ENCODE assay signal across 11 cellular contexts in the genomic region with DNA sequence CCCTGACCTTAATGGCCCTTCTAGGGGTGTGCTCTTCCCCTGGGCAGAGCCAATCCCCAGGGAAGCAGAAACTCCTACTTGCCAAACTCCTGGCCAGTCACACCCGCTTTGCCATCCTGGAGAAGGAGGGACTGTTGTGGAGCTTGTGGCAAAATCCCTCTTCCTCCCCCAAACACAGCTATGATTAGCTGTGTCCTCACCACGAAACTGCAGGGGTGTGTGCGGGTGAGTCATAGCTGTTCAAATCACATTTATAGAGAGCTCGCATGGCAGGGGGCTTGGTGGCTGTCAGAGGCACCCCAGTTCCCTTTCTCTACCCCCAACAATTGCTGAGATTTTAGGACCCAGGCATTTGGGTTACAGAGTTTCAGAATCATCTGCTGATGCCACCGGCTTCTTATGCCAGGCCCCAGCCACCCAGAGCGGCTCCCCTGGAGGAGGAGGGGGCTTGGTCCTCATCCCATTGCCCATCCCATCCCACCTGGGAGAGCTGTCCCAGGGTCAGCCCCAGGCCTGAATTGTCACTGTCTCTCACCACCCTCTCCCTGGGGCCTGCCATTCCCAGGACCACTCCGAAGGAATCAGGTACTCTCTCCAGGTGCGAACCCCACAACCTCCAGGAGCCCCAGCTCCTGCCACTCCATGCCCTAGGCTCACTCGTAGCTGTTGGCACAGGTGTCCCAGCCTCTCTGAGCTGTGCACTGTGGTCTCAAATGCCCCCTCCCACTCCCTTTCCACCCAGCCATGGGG. TPM values are rescaled to one million over a fixed set of nuclear protein-coding genes. Genes with fewer than 3 reads are reported as not detected.
DNase-seq lines count a peak whose midpoint lies in the region; ATAC-seq and TF ChIP-seq lines count a peak whose summit lies in the region.
"Had no signal": no experiment of that assay in that cellular context is flagged by ENCODE, and none has a peak within 500 bp of the region (broad histone marks: within the 10 kb centered on the region; RNA-seq: fewer than 3 reads in every experiment).

No MANE protein-coding gene starts in this region.

- H3K4me2 ChIP-seq in fibroblast of lung (ENCODE audit: extremely low read depth, insufficient read depth, low read length): no peak overlapping the region

- peak; percentile 45 for DNase-seq in activated CD8-positive, alpha-beta memory T cell treated with anti-CD3 and anti-CD28 coated beads, Interleukin-2, amount 10 ng/mL, durations not matched to agents 7 days and 5 days
- no peak for DNase-seq in activated CD8-positive, alpha-beta memory T cell treated with anti-CD3 and anti-CD28 coated beads for 24 hours
- DNase-seq in RWPE2 (ENCODE audit: low spot score): peak; percentile 70
- DNase-seq in fibroblast of lung (ENCODE audit: low read depth in 2 of 2): peak; percentile 33 to 72
- no peak for DNase-seq in stimulated activated naive B cell treated with anti-CD40 and anti-IgM and Interleukin-4, amounts not matched to agents 10 μg/mL and 1 μg/mL and 100 μg/mL, for 72 hours
- DNase-seq: naive B cell, NCI-H2029 treated with DMSO at 0.1 percent for 48 hours had no signal

- H3K27ac Mint-ChIP-seq in activated CD8-positive, alpha-beta memory T cell treated with anti-CD3 and anti-CD28 coated beads, Interleukin-2, amount 10 ng/mL, durations not matched to agents 7 days and 5 days: no peak overlapping the region
- no peak overlapping the region for H3K27ac Mint-ChIP-seq in stimulated activated naive B cell treated with anti-CD40 and anti-IgM and Interleukin-4, amounts not matched to agents 10 μg/mL and 1 μg/mL and 100 μg/mL, for 72 hours
- H3K27ac Mint-ChIP-seq: B cell had no signal

- H2AFZ ChIP-seq in fibroblast of lung (ENCODE audit: low read length): no peak overlapping the region

- H3K9me3 Mint-ChIP-seq in activated CD8-positive, alpha-beta memory T cell treated with anti-CD3 and anti-CD28 coated beads, Interleukin-2, amount 10 ng/mL, durations not matched to agents 7 days and 5 days (ENCODE audit: low read depth): no peaks in the 10 kb centered on the region
- H3K9me3 Mint-ChIP-seq in stimulated activated naive B cell treated with anti-CD40 and anti-IgM and Interleukin-4, amounts not matched to agents 10 μg/mL and 1 μg/mL and 100 μg/mL, for 72 hours: no peaks in the 10 kb centered on the region

- no peaks in the 10 kb centered on the region for H4K20me1 ChIP-seq in fibroblast of lung (ENCODE audit: control insufficient read depth, extremely low read depth, insufficient read depth, low read length)

- H3K27me3 Mint-ChIP-seq in activated CD8-positive, alpha-beta memory T cell treated with anti-CD3 and anti-CD28 coated beads, Interleukin-2, amount 10 ng/mL, durations not matched to agents 7 days and 5 days: peaks cover 7% of the 10 kb centered on the region
- peaks cover 5 to 17% of the 10 kb centered on the region in 2 donors for H3K27me3 Mint-ChIP-seq in stimulated activated naive B cell treated with anti-CD40 and anti-IgM and Interleukin-4, amounts not matched to agents 10 μg/mL and 1 μg/mL and 100 μg/mL, for 72 hours

- no peaks in the 10 kb centered on the region for H3K36me3 Mint-ChIP-seq in activated CD8-positive, alpha-beta memory T cell treated with anti-CD3 and anti-CD28 coated beads, Interleukin-2, amount 10 ng/mL, durations not matched to agents 7 days and 5 days
- H3K36me3 Mint-ChIP-seq in stimulated activated naive B cell treated with anti-CD40 and anti-IgM and Interleukin-4, amounts not matched to agents 10 μg/mL and 1 μg/mL and 100 μg/mL, for 72 hours: no peaks in the 10 kb centered on the region
- H3K36me3 Mint-ChIP-seq: naive B cell had no signal

- CTCF ChIA-PET in activated CD8-positive, alpha-beta memory T cell treated with anti-CD3 and anti-CD28 coated beads, Interleukin-2, amount 10 ng/mL, durations not matched to agents 7 days and 5 days (lab: Charles Lee): interaction anchor here (0.9 to 2.1 kb wide), 2 partner anchors 17 to 179 kb away, joined by 4 to 9 read pairs; a partner anchor contains a TSS

- peak; percentile 49 for ATAC-seq in activated CD8-positive, alpha-beta memory T cell treated with anti-CD3 and anti-CD28 coated beads, Interleukin-2, amount 10 ng/mL, durations not matched to agents 7 days and 5 days
- ATAC-seq in RWPE2 (ENCODE audit: low read depth): peak; percentile 72
- peak; percentile 72 to 85 for ATAC-seq in stimulated activated naive B cell treated with anti-CD40 and anti-IgM and Interleukin-4, amounts not matched to agents 10 μg/mL and 1 μg/mL and 100 μg/mL, for 72 hours (replicated peaks)
- no peak for ATAC-seq in GM18502 (IDR thresholded peaks at IDR 0.05; ENCODE audit: poor library complexity, unreplicated experiment)
- no peak for ATAC-seq in HG02981 (IDR thresholded peaks at IDR 0.05; ENCODE audit: unreplicated experiment)
- no peak for ATAC-seq in HG02970 (IDR thresholded peaks at IDR 0.05; ENCODE audit: low FRiP score, unreplicated experiment)

- H3K4me1 ChIP-seq in RWPE2 (ENCODE audit: insufficient read depth, poor library complexity, severe bottlenecking) (peaks cover 43% of the 10 kb centered on the region), fibroblast of lung (ENCODE audit: control insufficient read depth, extremely low read depth, insufficient read depth, low read length) (no peaks in the 10 kb centered on the region)

- no peak for TF ChIP-seq CTCF in RWPE2 (IDR thresholded peaks at IDR 0.05; ENCODE audit: poor library complexity, severe bottlenecking)
- TF ChIP-seq CTCF in fibroblast of lung (conservative IDR thresholded peaks at IDR 0.05 in 1 of 2, IDR thresholded peaks at IDR 0.05 in 1 of 2; ENCODE audit: low read depth in 1 of 2, low read length in 2 of 2): no peak

- peaks cover 7% of the 10 kb centered on the region for H3K4me1 Mint-ChIP-seq in activated CD8-positive, alpha-beta memory T cell treated with anti-CD3 and anti-CD28 coated beads, Interleukin-2, amount 10 ng/mL, durations not matched to agents 7 days and 5 days
- peaks cover 4 to 10% of the 10 kb centered on the region in 2 donors for H3K4me1 Mint-ChIP-seq in stimulated activated naive B cell treated with anti-CD40 and anti-IgM and Interleukin-4, amounts not matched to agents 10 μg/mL and 1 μg/mL and 100 μg/mL, for 72 hours
- H3K4me1 Mint-ChIP-seq: B cell, naive B cell had no signal

- no peaks in the 10 kb centered on the region for H3K79me2 ChIP-seq in fibroblast of lung (ENCODE audit: control insufficient read depth, insufficient read depth, low read length)

- no peaks in the 10 kb centered on the region for H3K36me3 ChIP-seq in RWPE2 (ENCODE audit: low read depth)
- H3K36me3 ChIP-seq in fibroblast of lung (ENCODE audit: control insufficient read depth, insufficient read depth, low read length): no peaks in the 10 kb centered on the region

- no peak overlapping the region for H3K9ac ChIP-seq in fibroblast of lung (ENCODE audit: insufficient read depth, low read length)

- H3K4me3 ChIP-seq in RWPE2 (ENCODE audit: severe bottlenecking) (no peak overlapping the region), fibroblast of lung (replicated peaks in 1 of 4; ENCODE audit: control extremely low read depth in 1 of 4, insufficient read depth in 1 of 4, low read depth in 3 of 4, low read length in 4 of 4) (no peak overlapping the region)

- H3K27me3 ChIP-seq in RWPE2 (ENCODE audit: insufficient read depth, poor library complexity, severe bottlenecking): no peaks in the 10 kb centered on the region
- H3K27me3 ChIP-seq in fibroblast of lung (ENCODE audit: control insufficient read depth, insufficient read depth, low read length): no peaks in the 10 kb centered on the region

- H3K9me3 ChIP-seq in RWPE2 (ENCODE audit: severe bottlenecking) (no peaks in the 10 kb centered on the region), fibroblast of lung (ENCODE audit: control insufficient read depth, insufficient read depth, low read depth, low read length) (no peaks in the 10 kb centered on the region)

- H3K27ac ChIP-seq in RWPE2 (ENCODE audit: poor library complexity, severe bottlenecking) (peak overlapping the region; percentile 73), fibroblast of lung (ENCODE audit: insufficient read depth, low read length) (no peak overlapping the region)

- H3K4me3 Mint-ChIP-seq in activated CD8-positive, alpha-beta memory T cell treated with anti-CD3 and anti-CD28 coated beads, Interleukin-2, amount 10 ng/mL, durations not matched to agents 7 days and 5 days: no peak overlapping the region
- no peak overlapping the region for H3K4me3 Mint-ChIP-seq in stimulated activated naive B cell treated with anti-CD40 and anti-IgM and Interleukin-4, amounts not matched to agents 10 μg/mL and 1 μg/mL and 100 μg/mL, for 72 hours
- H3K4me3 Mint-ChIP-seq: B cell, naive B cell had no signal

RNA-seq across cellular contexts. Expression of a gene that starts 28.8 kb away (rescaled TPM):
- total RNA-seq in activated CD8-positive, alpha-beta memory T cell treated with anti-CD3 and anti-CD28 coated beads, Interleukin-2, amount 10 ng/mL, durations not matched to agents 7 days and 5 days: 1 to 10 TPM; 2.8 to 5.9 TPM
- total RNA-seq in fibroblast of lung: 16.7 and 21.5 TPM in 2 replicates
- 21.0 and 22.6 TPM in 2 replicates for polyA plus RNA-seq in fibroblast of lung
- 26.2 and 26.7 TPM in 2 replicates for polyA plus RNA-seq in fibroblast of lung (2012)
- 2.4 and 2.7 TPM in 2 replicates for polyA minus RNA-seq in fibroblast of lung (ENCODE audit: low replicate concordance)

Comparison
In these comparisons a context has a peak if more than half of its experiments do, and no peak if none do; other contexts are left out.
1. DNase-seq: peak in activated CD8-positive, alpha-beta memory T cell treated with anti-CD3 and anti-CD28 coated beads, Interleukin-2, amount 10 ng/mL, durations not matched to agents 7 days and 5 days (single experiment), RWPE2 (single experiment) and fibroblast of lung (2 of 2); none in activated CD8-positive, alpha-beta memory T cell treated with anti-CD3 and anti-CD28 coated beads for 24 hours (single experiment) and stimulated activated naive B cell treated with anti-CD40 and anti-IgM and Interleukin-4, amounts not matched to agents 10 μg/mL and 1 μg/mL and 100 μg/mL, for 72 hours (single experiment).
2. ATAC-seq: peak in activated CD8-positive, alpha-beta memory T cell treated with anti-CD3 and anti-CD28 coated beads, Interleukin-2, amount 10 ng/mL, durations not matched to agents 7 days and 5 days (single experiment), RWPE2 (single experiment) and stimulated activated naive B cell treated with anti-CD40 and anti-IgM and Interleukin-4, amounts not matched to agents 10 μg/mL and 1 μg/mL and 100 μg/mL, for 72 hours (2 of 2); none in GM18502 (single experiment), HG02981 (single experiment) and HG02970 (single experiment).